13 cellular contexts compared by ENCODE assay signal in genomic region chr3:59265566-59265965, GRCh38.
"Had no signal": no experiment of that assay in that cellular context is flagged by ENCODE, and none has a peak within 500 bp of the region (broad histone marks: within the 10 kb centered on the region; RNA-seq: fewer than 3 reads in every experiment).

No MANE protein-coding gene starts in this region.

- DNase-seq: activated CD4-positive, alpha-beta memory T cell treated with anti-CD3 and anti-CD28 coated beads for 36 hours; activated CD4-positive, alpha-beta T cell treated with anti-CD3 and anti-CD28 coated beads for 36 hours; activated CD8-positive, alpha-beta memory T cell treated with anti-CD3 and anti-CD28 coated beads, Interleukin-2, amount 10 ng/mL, durations not matched to agents 7 days and 5 days; activated naive CD4-positive, alpha-beta T cell treated with anti-CD3 and anti-CD28 coated beads, Interleukin-2, amount 50 U/mL, for 16 hours; activated T-cell treated with anti-CD3 and anti-CD28 coated beads, Interleukin-2, amount 50 U/mL, for 24 hours; esophagus squamous epithelium; hypothalamus; right cardiac atrium; T-helper 17 cell had no signal

- H3K4me2 ChIP-seq: smooth muscle cell had no signal

- H3K9me3 ChIP-seq: prostate gland had no signal

- H3K36me3 ChIP-seq: esophagus squamous epithelium, prostate gland had no signal

- H3K4me3 ChIP-seq: esophagus squamous epithelium, prostate gland, smooth muscle cell had no signal

- H3K4me1 ChIP-seq: prostate gland had no signal

- H3K27ac ChIP-seq: esophagus squamous epithelium, prostate gland had no signal

- H3K27me3 ChIP-seq: esophagus squamous epithelium had no signal

- FAIRE-seq: colon, endometrium had no signal

- ATAC-seq: activated CD4-positive, alpha-beta T cell treated with anti-CD3 and anti-CD28 coated beads for 36 hours; activated CD8-positive, alpha-beta memory T cell treated with anti-CD3 and anti-CD28 coated beads, Interleukin-2, amount 10 ng/mL, durations not matched to agents 7 days and 5 days; right cardiac atrium; T-helper 17 cell had no signal
